ENCODE assay signal across 23 cellular contexts in genomic region chr2:29844713-29845320, GRCh38.
DNase-seq lines count a peak whose midpoint lies in the region; TF ChIP-seq lines count a peak whose summit lies in the region.
"Had no signal": no experiment of that assay in that cellular context is flagged by ENCODE, and none has a peak within 500 bp of the region (broad histone marks: within the 10 kb centered on the region; RNA-seq: fewer than 3 reads in every experiment).

No MANE protein-coding gene starts in this region.

- H4K20me1 ChIP-seq in OCI-LY7 (ENCODE audit: insufficient read depth, low read length), result no peaks in the 10 kb centered on the region; the same call in 1 of the 2 replicates
- H4K20me1 ChIP-seq: BLaER1 treated with 17β-estradiol and CSF1 and Interleukin-3, amounts not matched to agents 10 nM and 100 nM had no signal

- no peaks in the 10 kb centered on the region for H3K36me3 ChIP-seq in OCI-LY7 (ENCODE audit: insufficient read depth, low read length)
- H3K36me3 ChIP-seq: ascending aorta; BLaER1 treated with 17β-estradiol and CSF1 and Interleukin-3, amounts not matched to agents 10 nM and 100 nM; transverse colon had no signal

- peaks cover 23% of the 10 kb centered on the region for H3K4me1 Mint-ChIP-seq in glutamatergic neuron (ENCODE audit: low read depth, unreplicated experiment)
- H3K4me1 Mint-ChIP-seq: activated naive CD4-positive, alpha-beta T cell treated with anti-CD3 and anti-CD28 coated beads, Interleukin-2, amount 50 U/mL, for 24 hours; IgD-negative memory B cell; natural killer cell; T-cell had no signal

- peaks cover 2% of the 10 kb centered on the region for H3K9me3 Mint-ChIP-seq in glutamatergic neuron (ENCODE audit: unreplicated experiment)
- H3K9me3 Mint-ChIP-seq: activated naive CD4-positive, alpha-beta T cell treated with anti-CD3 and anti-CD28 coated beads, Interleukin-2, amount 50 U/mL, for 24 hours; activated T-helper 1 cell treated with anti-CD3 and anti-CD28 coated beads, Interleukin-12 subunit alpha, Interleukin-12 subunit beta, Interleukin-2, Interleukin-4 antibody, amounts not matched to agents 30 ng/mL and 10 ng/mL and 1 ng/mL, durations not matched to agents 14 hours and 24 hours and 36 hours; IgD-negative memory B cell; natural killer cell; stimulated activated naive CD8-positive, alpha-beta T cell treated with anti-CD3 and anti-CD28 coated beads, Interleukin-15, Interleukin-2, amounts not matched to agents 100 ng/mL and 50 ng/mL, for 24 hours; T-cell had no signal

- no peak overlapping the region for H3K4me3 ChIP-seq in OCI-LY7 (ENCODE audit: low read depth, low read length, poor library complexity, severe bottlenecking)
- H3K4me3 ChIP-seq: A549; ascending aorta; BLaER1 treated with 17β-estradiol and CSF1 and Interleukin-3, amounts not matched to agents 10 nM and 100 nM; transverse colon had no signal

- no peaks in the 10 kb centered on the region for H3K4me1 ChIP-seq in OCI-LY7 (ENCODE audit: insufficient read depth, low read length, poor library complexity, severe bottlenecking)
- H3K4me1 ChIP-seq: A549, ascending aorta, transverse colon had no signal

- H3K36me3 Mint-ChIP-seq in glutamatergic neuron (ENCODE audit: unreplicated experiment), result no peaks in the 10 kb centered on the region
- H3K36me3 Mint-ChIP-seq: activated naive CD4-positive, alpha-beta T cell treated with anti-CD3 and anti-CD28 coated beads, Interleukin-2, amount 50 U/mL, for 24 hours; IgD-negative memory B cell; natural killer cell; T-cell had no signal

- peak overlapping the region; percentile 3 for H3K27ac Mint-ChIP-seq in glutamatergic neuron (ENCODE audit: unreplicated experiment)
- H3K27ac Mint-ChIP-seq: activated naive CD4-positive, alpha-beta T cell treated with anti-CD3 and anti-CD28 coated beads, Interleukin-2, amount 50 U/mL, for 24 hours; activated T-helper 1 cell treated with anti-CD3 and anti-CD28 coated beads, Interleukin-12 subunit alpha, Interleukin-12 subunit beta, Interleukin-2, Interleukin-4 antibody, amounts not matched to agents 30 ng/mL and 10 ng/mL and 1 ng/mL, durations not matched to agents 14 hours and 24 hours and 36 hours; IgD-negative memory B cell; natural killer cell; stimulated activated naive CD8-positive, alpha-beta T cell treated with anti-CD3 and anti-CD28 coated beads, Interleukin-15, Interleukin-2, amounts not matched to agents 100 ng/mL and 50 ng/mL, for 24 hours; T-cell had no signal

- CTCF ChIA-PET in OCI-LY7 (lab: Charles Lee; ENCODE audit: unreplicated experiment), result no interaction called here

- no peak overlapping the region for H3K4me2 ChIP-seq in OCI-LY7 (ENCODE audit: low read length)
- H3K4me2 ChIP-seq: A549; BLaER1 treated with 17β-estradiol and CSF1 and Interleukin-3, amounts not matched to agents 10 nM and 100 nM had no signal

- no peaks in the 10 kb centered on the region for H3K79me2 ChIP-seq in OCI-LY7 (ENCODE audit: insufficient read depth, low read depth, low read length)

- intact Hi-C loops in OCI-LY7 (cut with micrococcal nuclease; ENCODE audit: unreplicated experiment), result no loop called here

- H3K4me3 Mint-ChIP-seq in glutamatergic neuron (ENCODE audit: unreplicated experiment), result no peak overlapping the region
- H3K4me3 Mint-ChIP-seq: activated naive CD4-positive, alpha-beta T cell treated with anti-CD3 and anti-CD28 coated beads, Interleukin-2, amount 50 U/mL, for 24 hours; activated T-helper 1 cell treated with anti-CD3 and anti-CD28 coated beads, Interleukin-12 subunit alpha, Interleukin-12 subunit beta, Interleukin-2, Interleukin-4 antibody, amounts not matched to agents 30 ng/mL and 10 ng/mL and 1 ng/mL, durations not matched to agents 14 hours and 24 hours and 36 hours; IgD-negative memory B cell; natural killer cell; stimulated activated naive CD8-positive, alpha-beta T cell treated with anti-CD3 and anti-CD28 coated beads, Interleukin-15, Interleukin-2, amounts not matched to agents 100 ng/mL and 50 ng/mL, for 24 hours; T-cell had no signal

- H3K9me3 ChIP-seq in OCI-LY7 (ENCODE audit: low read length), result no peaks in the 10 kb centered on the region
- H3K9me3 ChIP-seq: A549; ascending aorta; BLaER1 treated with 17β-estradiol and CSF1 and Interleukin-3, amounts not matched to agents 10 nM and 100 nM; transverse colon had no signal

- POLR2A ChIA-PET in OCI-LY7 (lab: Charles Lee), result interaction anchor here (1.0 kb wide), 1 partner anchor 53 kb away, joined by 3 read pairs; no protein-coding TSS in a partner anchor

- peaks cover 2% of the 10 kb centered on the region for H3K27me3 Mint-ChIP-seq in glutamatergic neuron (ENCODE audit: unreplicated experiment)

- DNase-seq in AG08395 (ENCODE audit: low spot score) (peak; percentile 55), HCEC 1CT (peak; percentile 9), T1000 (lab: John Stamatoyannopoulos, UW) (peak; percentile 24), glutamatergic neuron (no peak), OCI-LY7 (ENCODE audit: low spot score) (no peak), epidermal melanocyte (ENCODE audit: insufficient read length, low spot score) (no peak), NCI-H1105 (lab: John Stamatoyannopoulos, UW) (no peak)
- no peak for DNase-seq in activated CD8-positive, alpha-beta memory T cell treated with anti-CD3 and anti-CD28 coated beads, Interleukin-2, amount 50 U/mL, for 4 hours
- DNase-seq: left colon; natural killer cell; NCI-H748 treated with DMSO at 0.1 percent for 48 hours; SHP77 treated with DMSO at 0.1 percent for 48 hours; stimulated activated CD4-positive, alpha-beta T cell treated with anti-CD3 and anti-CD28 coated beads, Interleukin-12 subunit alpha, Interleukin-12 subunit beta, amount 100 ng/mL, for 4 hours; stimulated activated CD4-positive, alpha-beta T cell treated with anti-CD3 and anti-CD28 coated beads, Interleukin-4, amount 100 ng/mL, for 4 hours; T-cell; transverse colon had no signal

- H2AFZ ChIP-seq in OCI-LY7 (ENCODE audit: low read length), result no peak overlapping the region

- no peaks in the 10 kb centered on the region for H3K9me2 ChIP-seq in OCI-LY7 (ENCODE audit: insufficient read depth, low read length)

- H3K27ac ChIP-seq in OCI-LY7 (ENCODE audit: low read depth, low read length, poor library complexity, severe bottlenecking), result no peak overlapping the region
- H3K27ac ChIP-seq: A549; ascending aorta; BLaER1 treated with 17β-estradiol and CSF1 and Interleukin-3, amounts not matched to agents 10 nM and 100 nM; transverse colon had no signal

- TF ChIP-seq CTCF in glutamatergic neuron (IDR thresholded peaks at IDR 0.05; ENCODE audit: partially characterized antibody, unreplicated experiment) (no peak), OCI-LY7 (conservative IDR thresholded peaks at IDR 0.05; ENCODE audit: low read length) (no peak)

- BruUV-seq in OCI-LY7 (replicated peaks; lab: Mats Ljungman, UMichigan), result no TSS peak

Comparison
In these comparisons a context has a peak if more than half of its experiments do, and no peak if none do; other contexts are left out.
1. DNase-seq: peak in AG08395 (single experiment), HCEC 1CT (single experiment) and T1000 (single experiment); none in glutamatergic neuron (single experiment), OCI-LY7 (single experiment), epidermal melanocyte (single experiment), NCI-H1105 (single experiment) and activated CD8-positive, alpha-beta memory T cell treated with anti-CD3 and anti-CD28 coated beads, Interleukin-2, amount 50 U/mL, for 4 hours (single experiment).